Comparison of ENCODE assay signal across 1 cellular context in genomic region chr10:131902691-131903090, GRCh38.
TF ChIP-seq lines count a peak whose summit lies in the region.

No MANE protein-coding gene starts in this region.

TF ChIP-seq in GM23338, 12 proteins besides CTCF, POLR2A, EP300 and RAD21 (continued from another document):
- no peak for TF ChIP-seq ETS1 (IDR thresholded peaks at IDR 0.05)
TF ChIP-seq in GM23338: peak in this region for 0.
